13 cellular contexts compared by ENCODE assay signal in the genomic region with DNA sequence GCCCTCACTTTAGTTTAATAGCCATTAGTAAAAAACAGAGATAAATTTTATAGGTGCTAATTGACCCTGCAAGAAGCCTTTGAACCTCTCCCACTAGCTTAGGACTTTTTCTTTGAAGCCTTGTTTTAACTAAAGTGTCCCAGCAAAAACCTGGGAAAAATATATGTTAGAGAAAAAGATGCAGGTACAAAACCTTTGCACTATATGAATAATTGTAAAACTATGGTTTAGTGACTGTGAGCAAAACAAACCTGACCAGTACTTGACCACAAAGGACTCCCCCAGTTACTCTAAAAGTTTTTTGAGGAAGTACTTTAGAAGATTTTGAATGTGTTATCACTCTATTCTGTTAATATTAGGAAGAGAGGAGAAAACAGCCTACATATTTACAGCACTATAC.
DNase-seq lines count a peak whose midpoint lies in the region; ATAC-seq and TF ChIP-seq lines count a peak whose summit lies in the region.
"Had no signal": no experiment of that assay in that cellular context is flagged by ENCODE, and none has a peak within 500 bp of the region (broad histone marks: within the 10 kb centered on the region; RNA-seq: fewer than 3 reads in every experiment).

No MANE protein-coding gene starts in this region.

- H4K91ac ChIP-seq in H9 (ENCODE audit: insufficient read length, low read depth, low read length): no peak overlapping the region

- H2BK20ac ChIP-seq in H9 (ENCODE audit: low read depth, low read length, poor library complexity, severe bottlenecking): no peak overlapping the region

- no peak for TF ChIP-seq CTCF in H9 (conservative IDR thresholded peaks at IDR 0.05)

- H3K9me3 ChIP-seq in SK-N-MC (ENCODE audit: low read depth, low read length): no peaks in the 10 kb centered on the region
- no peaks in the 10 kb centered on the region for H3K9me3 ChIP-seq in H9 (ENCODE audit: control insufficient read depth, low read depth, low read length)
- H3K9me3 ChIP-seq: BLaER1, testis had no signal

- peak overlapping the region; percentile 90 for H3K27ac ChIP-seq in SK-N-MC
- H3K27ac ChIP-seq in H9 (ENCODE audit: insufficient read length, low read depth, low read length): no peak overlapping the region
- H3K27ac ChIP-seq: BLaER1, testis had no signal

- no peaks in the 10 kb centered on the region for H4K20me1 ChIP-seq in H9 (ENCODE audit: control insufficient read depth, insufficient read depth, insufficient read length)
- H4K20me1 ChIP-seq: BLaER1 had no signal

- H2BK5ac ChIP-seq in H9 (ENCODE audit: insufficient read length, low read length): no peak overlapping the region

- no peak for DNase-seq in SK-N-MC (ENCODE audit: low read depth, low spot score)
- no peak for DNase-seq in H9
- no peak for DNase-seq in 8988T
- DNase-seq in mesenteric fat pad (ENCODE audit: low spot score): no peak
- no peak for DNase-seq in cerebellar cortex (ENCODE audit: low spot score)
- DNase-seq: activated T-cell treated with anti-CD3 and anti-CD28 coated beads, Interleukin-2, amount 50 U/mL, for 1 hour; GF-D8; testis had no signal

- no peaks in the 10 kb centered on the region for H3K23me2 ChIP-seq in H9 (ENCODE audit: insufficient read length, low read depth, low read length, poor library complexity, severe bottlenecking)

- H3K4me2 ChIP-seq in H9 (ENCODE audit: insufficient read depth, insufficient read length, low read length): no peak overlapping the region
- H3K4me2 ChIP-seq: BLaER1 had no signal

- no peak overlapping the region for H4K8ac ChIP-seq in H9 (replicated peaks; ENCODE audit: insufficient read length, low read depth, low read length)

- no peak overlapping the region for H2AFZ ChIP-seq in H9 (ENCODE audit: low read length)

- peaks cover 12% of the 10 kb centered on the region; the same call in 1 of the 2 replicates for H3K36me3 ChIP-seq in SK-N-MC (ENCODE audit: insufficient read depth, low read length)
- H3K36me3 ChIP-seq: BLaER1 had no signal

- H3K4ac ChIP-seq in H9 (ENCODE audit: low read depth, low read length): no peak overlapping the region

- no peaks in the 10 kb centered on the region for H3K4me1 ChIP-seq in H9 (ENCODE audit: insufficient read depth, low read length)
- H3K4me1 ChIP-seq: BLaER1, testis had no signal

- H3K9ac ChIP-seq in SK-N-MC (ENCODE audit: insufficient read length) (peak overlapping the region; percentile 16), H9 (ENCODE audit: extremely low read depth, insufficient read length, low read length) (no peak overlapping the region)
- H3K9ac ChIP-seq: BLaER1 had no signal

- H3K79me2 ChIP-seq in H9 (ENCODE audit: insufficient read depth, low read length): no peaks in the 10 kb centered on the region

- H3K4me3 Mint-ChIP-seq in H9: no peak overlapping the region
- H3K4me3 Mint-ChIP-seq: memory B cell had no signal

- no peak overlapping the region for H3K18ac ChIP-seq in H9 (ENCODE audit: insufficient read length, low read depth, low read length)

- H3K27me3 ChIP-seq in H9 (ENCODE audit: insufficient read depth, low read length): no peaks in the 10 kb centered on the region
- H3K27me3 ChIP-seq: BLaER1, testis had no signal

- 0 out of 2 replicates have a peak overlapping the region, but pooled peaks have one; percentile 2 for H3K4me3 ChIP-seq in SK-N-MC
- H3K4me3 ChIP-seq: BLaER1, testis had no signal

- no peaks in the 10 kb centered on the region for H3K79me1 ChIP-seq in H9 (ENCODE audit: insufficient read depth, low read depth, low read length, poor library complexity, severe bottlenecking)

- H3K36me3 Mint-ChIP-seq in H9 (ENCODE audit: insufficient read depth in 1 of 3, low read depth in 3 of 3): no peaks in the 10 kb centered on the region
- H3K36me3 Mint-ChIP-seq: memory B cell had no signal

- peak; percentile 72 for ATAC-seq in GM18508 (IDR thresholded peaks at IDR 0.05; ENCODE audit: insufficient read depth, unreplicated experiment)
- peak; percentile 76 for ATAC-seq in GM21423 (IDR thresholded peaks at IDR 0.05; ENCODE audit: unreplicated experiment)
- peak; percentile 73 for ATAC-seq in HG03097 (IDR thresholded peaks at IDR 0.05; ENCODE audit: low FRiP score, unreplicated experiment)

- no peak overlapping the region for H2BK12ac ChIP-seq in H9 (ENCODE audit: insufficient read length, low read depth, low read length)

- H3K4me1 Mint-ChIP-seq in H9: peaks cover 4 to 5% of the 10 kb centered on the region in 2 experiments; a peak in 3 of 4 replicates

- H3T11ph ChIP-seq in H9 (ENCODE audit: low read length): no peak overlapping the region

- no peak overlapping the region for H2BK120ac ChIP-seq in H9 (ENCODE audit: low read depth, low read length, poor library complexity, severe bottlenecking)

- no peak overlapping the region for H3K27ac Mint-ChIP-seq in H9
- H3K27ac Mint-ChIP-seq: memory B cell had no signal

- H3K23ac ChIP-seq in H9 (ENCODE audit: insufficient read length, low read depth, low read length): no peak overlapping the region

- H3K9me3 Mint-ChIP-seq in H9: no peaks in the 10 kb centered on the region; a peak in 1 of 5 replicates
- H3K9me3 Mint-ChIP-seq: memory B cell had no signal

- H3K27me3 Mint-ChIP-seq in H9 (ENCODE audit: low read depth): no peaks in the 10 kb centered on the region

- H3K14ac ChIP-seq in H9 (ENCODE audit: insufficient read depth, low read length): no peak overlapping the region

- H2BK15ac ChIP-seq in H9 (ENCODE audit: low read depth, low read length): no peak overlapping the region

- H3K56ac ChIP-seq in H9 (ENCODE audit: insufficient read length, low read depth, low read length): no peak overlapping the region

- H4K5ac ChIP-seq in H9 (ENCODE audit: insufficient read length, low read depth, low read length): no peak overlapping the region

- H2AK5ac ChIP-seq in H9 (ENCODE audit: insufficient read length, low read length): no peak overlapping the region
